Comparison of ENCODE assay signal across 20 cellular contexts in genomic region chr2:222979484-222979883, GRCh38.
"Had no signal": no experiment of that assay in that cellular context is flagged by ENCODE, and none has a peak within 500 bp of the region (broad histone marks: within the 10 kb centered on the region; RNA-seq: fewer than 3 reads in every experiment).

No MANE protein-coding gene starts in this region.

- H3K27me3 ChIP-seq: SJCRH30 had no signal

- H3K36me3 ChIP-seq: SJCRH30 had no signal

- ATAC-seq: Panc1, PC-3, Right ventricle myocardium inferior had no signal

- H3K27ac ChIP-seq: SJCRH30 had no signal

- H3K4me3 ChIP-seq: SJCRH30 had no signal

- H3K9me3 ChIP-seq: SJCRH30 had no signal

- H3K4me1 ChIP-seq: SJCRH30 had no signal

- DNase-seq: Karpas-422, KG1, MM.1S, NCI-H1092 treated with DMSO at 0.1 percent for 48 hours, NCI-H1436, NCI-H187, NCI-H2029, NCI-H2081 treated with DMSO at 0.1 percent for 48 hours, NCI-H2171, NCI-H226, NCI-H446, NCI-H510A, NCI-H524 treated with DMSO at 0.1 percent for 48 hours, NCI-H69, NCI-H774, PC-3, SHP77 treated with DMSO at 0.1 percent for 48 hours, SJCRH30 had no signal
